Comparison of ENCODE assay signal across 8 cellular contexts in the genomic region with DNA sequence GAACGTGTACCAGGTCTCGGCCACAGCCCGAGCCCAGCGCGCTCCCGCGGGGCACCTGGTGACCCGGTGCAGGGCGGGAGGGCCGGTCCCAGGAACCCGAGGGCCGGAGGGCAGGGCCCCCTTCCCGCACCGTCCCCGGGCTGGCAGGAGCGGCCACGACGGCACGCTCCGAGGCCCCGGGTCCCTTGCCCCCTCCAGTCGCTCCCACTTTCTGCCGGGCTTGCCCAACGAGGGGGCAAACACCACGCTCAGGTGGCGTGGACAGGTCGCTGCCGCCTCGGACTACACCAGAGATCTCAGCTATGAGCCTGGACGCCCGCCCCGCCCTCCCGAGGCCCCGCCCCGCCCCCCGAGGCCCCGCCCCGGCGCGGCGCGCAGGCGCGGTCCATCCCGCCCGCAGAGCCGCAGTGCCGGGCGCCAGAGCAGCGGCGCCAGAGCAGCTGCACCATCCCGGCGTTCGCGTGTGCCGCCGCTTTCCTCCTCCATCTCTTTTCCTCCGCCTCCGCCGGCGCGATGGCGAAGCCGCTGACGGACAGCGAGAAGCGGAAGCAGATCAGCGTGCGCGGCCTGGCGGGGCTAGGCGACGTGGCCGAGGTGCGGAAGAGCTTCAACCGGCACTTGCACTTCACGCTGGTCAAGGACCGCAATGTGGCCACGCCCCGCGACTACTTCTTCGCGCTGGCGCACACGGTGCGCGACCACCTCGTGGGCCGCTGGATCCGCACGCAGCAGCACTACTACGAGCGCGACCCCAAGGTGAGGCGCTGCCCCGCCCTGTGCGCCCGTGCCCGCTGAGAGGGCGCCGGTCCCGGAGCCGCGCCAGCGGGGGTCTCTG. TPM values are rescaled to one million over a fixed set of nuclear protein-coding genes. Genes with fewer than 3 reads are reported as not detected.
A peak's percentile ranks its signal among the peaks of the same experiment; 100 is the strongest.
DNase-seq lines count a peak whose midpoint lies in the region; ATAC-seq, FAIRE-seq and TF ChIP-seq lines count a peak whose summit lies in the region.

A gene (plus strand): TSS at position 420 of the 835 bp plus-strand sequence. CDS start 94 bp downstream, at position 514.

- TF ChIP-seq POLR2A in GM12891 (IDR thresholded peaks at IDR 0.05; ENCODE audit: low read depth, low read length) (peak; percentile 83), heart left ventricle (IDR thresholded peaks at IDR 0.05) (peak; percentile 79 to 97), upper lobe of left lung (IDR thresholded peaks at IDR 0.05) (peak in 3 of 4 donors; percentile 61 to 93 (median 78))

- H3K9me3 ChIP-seq in heart left ventricle (peaks cover 0 to 5% (median 0%) of the 10 kb centered on the region in 12 donors), upper lobe of left lung (no peaks in the 10 kb centered on the region)

- DNase-seq in GM12891 (ENCODE audit: insufficient read length, low spot score) (peak; percentile 91), NCI-H1105 treated with DMSO at 0.1 percent for 48 hours (lab: John Stamatoyannopoulos, UW) (peak; percentile 81), T-helper 1 cell (peak; percentile 53 to 80 (median 68)), heart left ventricle (peak; percentile 79 to 89 (median 83)), pons (ENCODE audit: low spot score) (peak; percentile 67), upper lobe of left lung (peak; percentile 79 to 95)

- peak within 1 kb of the TSS; percentile 72 to 99 (median 92) for H3K4me3 ChIP-seq in heart left ventricle
- peak within 1 kb of the TSS; percentile 66 to 98 (median 88) for H3K4me3 ChIP-seq in upper lobe of left lung

- H3K27ac ChIP-seq in adipose tissue (ENCODE audit: low read depth, low read length) (no peak within 1 kb of the TSS), heart left ventricle (peak within 1 kb of the TSS; percentile 86 to 99 (median 96)), upper lobe of left lung (peak within 1 kb of the TSS; percentile 86 to 93 (median 90))

- no peak for TF ChIP-seq EP300 in upper lobe of left lung (IDR thresholded peaks at IDR 0.05)

- peak; percentile 99 for FAIRE-seq in GM12891 (lab: Jason Lieb, UNC)

- 0 to 1% (median 0%) methylated on average over 54 to 105 of the region's 105 CpGs for WGBS in adipose tissue, 3 donors
- 0% methylated on average over 31 to 105 of the region's 105 CpGs for WGBS in heart left ventricle, 4 donors
- WGBS in upper lobe of left lung, 2 donors, result 0% methylated on average over 22 of the region's 105 CpGs; no CpG with 5 or more reads in 1 of the 2 donors

- TF ChIP-seq CTCF in heart left ventricle (IDR thresholded peaks at IDR 0.05) (no peak), upper lobe of left lung (IDR thresholded peaks at IDR 0.05) (peak in 3 of 6 experiments; percentile 14 to 26 (median 16))

- ATAC-seq in HG02678 (IDR thresholded peaks at IDR 0.05; ENCODE audit: unreplicated experiment), result peak; percentile 74
- peak; percentile 33 to 91 (median 76) for ATAC-seq in heart left ventricle
- peak; percentile 88 to 97 for ATAC-seq in upper lobe of left lung (ENCODE audit: low FRiP score in 2 of 2)

- H3K27me3 ChIP-seq in heart left ventricle (no peaks in the 10 kb centered on the region), upper lobe of left lung (no peaks in the 10 kb centered on the region)

- peaks cover 0 to 58% (median 32%) of the 10 kb centered on the region in 12 donors for H3K4me1 ChIP-seq in heart left ventricle
- peaks cover 10 to 51% (median 27%) of the 10 kb centered on the region in 4 donors for H3K4me1 ChIP-seq in upper lobe of left lung

- intact Hi-C loops in heart left ventricle (cut with DNase I), result loop anchor here (1.0 to 10.0 kb wide), 14 partner anchors 21 to 255 kb away; a partner anchor contains a TSS

- H3K36me3 ChIP-seq in heart left ventricle (peaks cover 0 to 4% (median 0%) of the 10 kb centered on the region in 9 donors), upper lobe of left lung (no peaks in the 10 kb centered on the region)

TF ChIP-seq in GM12891, 5 proteins besides CTCF, POLR2A, EP300 and RAD21:
- TF ChIP-seq PAX5 (IDR thresholded peaks at IDR 0.05; ENCODE audit: insufficient read depth, low read length, severe bottlenecking) (no peak), POLR2AphosphoS5 (IDR thresholded peaks at IDR 0.05; ENCODE audit: low read depth, low read length) (peak; percentile 81), TAF1 (IDR thresholded peaks at IDR 0.05; ENCODE audit: low read depth, low read length) (peak; percentile 56; the same call in 1 of the 2 replicates), POU2F2 (IDR thresholded peaks at IDR 0.05; ENCODE audit: low read depth, low read length) (no peak), SPI1 (IDR thresholded peaks at IDR 0.05; ENCODE audit: low read depth, low read length) (peak; percentile 16; the same call in 1 of the 2 replicates)

RNA-seq across cellular contexts. Expression of the gene that starts here (rescaled TPM):
- polyA plus RNA-seq in GM12891 (2012; ENCODE audit: low read depth, missing spikeins), result 16.7 TPM
- polyA plus RNA-seq in adipose tissue, result 10 to 100 TPM; 14.4 to 39.4 (median 39.1) TPM
- 100 to 1,000 TPM; 172 to 450 (median 233) TPM for total RNA-seq in heart left ventricle
- polyA plus RNA-seq in heart left ventricle, result 100 to 1,000 TPM; 144 to 227 TPM
- 100 to 1,000 TPM in 3 of 6 donors, 10 to 100 TPM in 3; 59.4 to 128 (median 98.4) TPM for total RNA-seq in upper lobe of left lung
